Comparison of ENCODE assay signal across 8 cellular contexts in genomic region chr10:14173706-14174594, GRCh38.
DNase-seq lines count a peak whose midpoint lies in the region; ATAC-seq and TF ChIP-seq lines count a peak whose summit lies in the region.

No MANE protein-coding gene starts in this region.

- H3K27ac ChIP-seq in tibial artery: no peak overlapping the region

- peak overlapping the region; percentile 31 for H3K4me3 ChIP-seq in GM12875 (ENCODE audit: low read depth, low read length)
- H3K4me3 ChIP-seq in tibial artery: peak overlapping the region; percentile 36 to 49

- H3K27me3 ChIP-seq in tibial artery: peaks cover 0 to 12% of the 10 kb centered on the region in 2 donors

- no peaks in the 10 kb centered on the region for H3K9me3 ChIP-seq in tibial artery

- in situ Hi-C loops in GM13976 (cut with MboI; ENCODE audit: low sequenced_read_pairs, unreplicated experiment): no loop called here

- peak; percentile 37 for ATAC-seq in memory B cell (ENCODE audit: low read depth)
- no peak for ATAC-seq in left colon

- H3K27me3 Mint-ChIP-seq in chondrocyte (ENCODE audit: low read depth): no peaks in the 10 kb centered on the region
- H3K27me3 Mint-ChIP-seq in memory B cell: peaks cover 28% of the 10 kb centered on the region

- H3K36me3 Mint-ChIP-seq in chondrocyte (ENCODE audit: low read depth) (no peaks in the 10 kb centered on the region), memory B cell (no peaks in the 10 kb centered on the region)

- TF ChIP-seq CTCF in GM12875 (IDR thresholded peaks at IDR 0.05; ENCODE audit: borderline replicate concordance, insufficient read depth, low read depth, low read length): no peak
- peak; percentile 38 for TF ChIP-seq CTCF in chondrocyte (IDR thresholded peaks at IDR 0.05)
- TF ChIP-seq CTCF in tibial artery (IDR thresholded peaks at IDR 0.05): no peak
- no peak for TF ChIP-seq CTCF in GM13976 (IDR thresholded peaks at IDR 0.05; ENCODE audit: borderline replicate concordance, control extremely low read depth, extremely low read depth, insufficient read depth, missing control alignments)

- DNase-seq in NCI-H748 treated with DMSO at 0.1 percent for 48 hours (lab: John Stamatoyannopoulos, UW) (peak; percentile 54), chondrocyte (ENCODE audit: low spot score) (no peak), memory B cell (ENCODE audit: low spot score in 2 of 2) (no peak), tibial artery (no peak), NAMALWA (ENCODE audit: low spot score) (no peak), GM13976 (ENCODE audit: low spot score) (no peak), left colon (no peak)

- peaks cover 55% of the 10 kb centered on the region for H3K4me1 Mint-ChIP-seq in chondrocyte (ENCODE audit: low read depth)
- peaks cover 11% of the 10 kb centered on the region for H3K4me1 Mint-ChIP-seq in memory B cell

- H3K9me3 Mint-ChIP-seq in chondrocyte (ENCODE audit: low read depth) (no peaks in the 10 kb centered on the region), memory B cell (no peaks in the 10 kb centered on the region)

- peaks cover 0 to 15% (median 5%) of the 10 kb centered on the region in 4 donors for H3K4me1 ChIP-seq in tibial artery

- peak overlapping the region; percentile 89 for H3K4me3 Mint-ChIP-seq in chondrocyte (ENCODE audit: unreplicated experiment)
- H3K4me3 Mint-ChIP-seq in memory B cell: peak overlapping the region; percentile 83

- intact Hi-C loops in tibial artery (cut with DNase I; ENCODE audit: low total_unique reads) (no loop called here), left colon (cut with DNase I, micrococcal nuclease) (no loop called here)

- H3K36me3 ChIP-seq in tibial artery: no peaks in the 10 kb centered on the region

- peak overlapping the region; percentile 81 for H3K27ac Mint-ChIP-seq in chondrocyte (ENCODE audit: unreplicated experiment)
- no peak overlapping the region for H3K27ac Mint-ChIP-seq in memory B cell
